7 cellular contexts compared by ENCODE assay signal in the genomic region with DNA sequence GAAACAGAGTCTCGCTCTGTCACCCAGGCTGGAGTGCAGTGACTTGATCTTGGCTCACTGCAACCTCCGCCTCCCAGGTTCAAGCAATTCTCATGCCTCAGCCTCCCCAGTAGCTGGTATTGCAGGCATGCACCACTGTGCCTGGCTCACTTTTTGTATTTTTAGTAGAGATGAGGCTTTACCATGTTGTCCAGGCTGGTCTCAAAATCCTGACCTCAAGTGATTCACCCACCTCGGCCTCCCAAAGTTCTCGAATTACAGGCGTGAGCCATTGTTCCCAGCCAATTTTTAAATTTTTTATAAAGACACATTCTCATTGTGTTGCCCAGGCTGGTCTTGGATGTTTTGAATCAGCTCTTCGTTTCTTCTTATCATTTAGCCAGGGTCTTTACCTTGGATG. TPM values are rescaled to one million over a fixed set of nuclear protein-coding genes. Genes with fewer than 3 reads are reported as not detected.
DNase-seq lines count a peak whose midpoint lies in the region; TF ChIP-seq lines count a peak whose summit lies in the region.
"Not testable (repeated sequence)": the region's sequence is repeated elsewhere in the genome, so short reads cannot be mapped to it uniquely, and the experiment has no call there.

No MANE protein-coding gene starts in this region.

- H3K4me3 Mint-ChIP-seq in endodermal cell: not testable (repeated sequence)

- H3K36me3 ChIP-seq in KMS-11 (ENCODE audit: insufficient read depth): not testable (repeated sequence)
- peaks cover 64% of the 10 kb centered on the region for H3K36me3 ChIP-seq in endodermal cell (ENCODE audit: control insufficient read depth, insufficient read depth, low read length)

- not testable (repeated sequence) for H2AFZ ChIP-seq in KMS-11 (ENCODE audit: low read depth)

- DNase-seq in ELR (ENCODE audit: low read depth): peak; percentile 91
- peak; percentile 58 to 87 for DNase-seq in SW 1271 (lab: John Stamatoyannopoulos, UW)
- peak; percentile 54 for DNase-seq in amniotic epithelial cell (ENCODE audit: low read depth)
- DNase-seq in endodermal cell: not testable (repeated sequence)
- peak; percentile 47 for DNase-seq in kidney tubule cell (ENCODE audit: low spot score)
- peak; percentile 15 for DNase-seq in posterior vena cava (ENCODE audit: low spot score)

- H3K27me3 Mint-ChIP-seq in endodermal cell (ENCODE audit: insufficient read depth): not testable (repeated sequence)

- not testable (repeated sequence) for TF ChIP-seq CTCF in KMS-11 (conservative IDR thresholded peaks at IDR 0.05; ENCODE audit: low read depth, low read length); endodermal cell (conservative IDR thresholded peaks at IDR 0.05)

- intact Hi-C loops in posterior vena cava (cut with DNase I): not testable (repeated sequence)

- H3K79me2 ChIP-seq in KMS-11 (ENCODE audit: insufficient read depth, low read depth): peaks cover 74% of the 10 kb centered on the region; the same call in 1 of the 2 replicates

- H3K9me3 ChIP-seq in endodermal cell (ENCODE audit: control insufficient read depth, low read length): not testable (repeated sequence)

- 91 to 94% methylated on average over 5 to 6 of the region's 6 CpGs for WGBS in endodermal cell (ENCODE audit: insufficient coverage in 1 of 2, insufficient read length in 1 of 2), 2 experiments

- H3K27ac Mint-ChIP-seq in endodermal cell: peak overlapping the region; percentile 73

- H3K9me3 Mint-ChIP-seq in endodermal cell: not testable (repeated sequence)

- peak overlapping the region; percentile 51; the same call in 1 of the 2 replicates for H3K4me2 ChIP-seq in KMS-11

- peaks cover 49% of the 10 kb centered on the region for H3K36me3 Mint-ChIP-seq in endodermal cell (ENCODE audit: low read depth)

- peaks cover 18% of the 10 kb centered on the region for H3K4me1 Mint-ChIP-seq in endodermal cell

- peak overlapping the region; percentile 75; the same call in 1 of the 2 replicates for H3K27ac ChIP-seq in KMS-11
- H3K27ac ChIP-seq in endodermal cell (ENCODE audit: low read depth, low read length): not testable (repeated sequence)

- H3K9ac ChIP-seq in KMS-11; endodermal cell (ENCODE audit: extremely low read depth, low read length, poor library complexity, severe bottlenecking): not testable (repeated sequence)

- H3K27me3 ChIP-seq in KMS-11 (ENCODE audit: insufficient read depth, low read depth); endodermal cell (ENCODE audit: control insufficient read depth, insufficient read depth, low read length, poor library complexity, severe bottlenecking): not testable (repeated sequence)

- H4K20me1 ChIP-seq in KMS-11 (ENCODE audit: insufficient read depth): not testable (repeated sequence)

- H3K4me3 ChIP-seq in KMS-11 (IDR thresholded peaks at IDR 0.05; ENCODE audit: insufficient read depth, low read depth, low read length); endodermal cell (ENCODE audit: low read length): not testable (repeated sequence)

- peaks cover 80% of the 10 kb centered on the region for H3K4me1 ChIP-seq in KMS-11 (ENCODE audit: low read depth, poor library complexity, severe bottlenecking)
- H3K4me1 ChIP-seq in endodermal cell (ENCODE audit: control insufficient read depth, insufficient read depth, low read length): not testable (repeated sequence)

RNA-seq across cellular contexts. Expression of gene ITCH, which starts 37.7 kb away (rescaled TPM):
- total RNA-seq in endodermal cell (10 to 100 TPM; 65.1 to 84.4 TPM), posterior vena cava (10 to 100 TPM; 51.8 to 64.8 TPM)
- 39.3 TPM for polyA plus RNA-seq in endodermal cell (2013, experiment 1 of 2)
- 37.1 TPM for polyA plus RNA-seq in endodermal cell (2013, experiment 2 of 2)
